1 cellular context compared by ENCODE assay signal in the genomic region with DNA sequence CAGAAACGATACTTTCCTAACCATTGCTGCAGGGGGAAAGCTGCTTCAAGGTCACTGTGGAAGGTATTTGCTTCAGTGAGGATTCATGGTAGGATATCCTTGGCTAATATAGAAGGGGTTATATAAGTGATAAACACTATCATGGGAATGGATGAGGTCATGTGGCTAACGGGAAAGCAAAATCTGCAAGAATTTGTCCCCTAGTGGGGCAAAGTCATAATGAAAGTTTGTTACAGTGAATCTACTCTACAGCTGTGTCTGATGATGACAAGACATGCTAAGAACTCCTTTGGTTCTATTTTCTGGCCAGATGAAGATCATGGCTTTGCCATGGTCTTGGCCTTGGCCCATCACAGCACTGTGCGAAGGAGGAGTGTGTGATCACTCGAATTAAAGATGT.
TF ChIP-seq lines count a peak whose summit lies in the region.

No MANE protein-coding gene starts in this region.

TF ChIP-seq in GM12878, 131 proteins besides CTCF, POLR2A, EP300 and RAD21 (continued from another document and continues in another):
- TF ChIP-seq, protein P1, sequence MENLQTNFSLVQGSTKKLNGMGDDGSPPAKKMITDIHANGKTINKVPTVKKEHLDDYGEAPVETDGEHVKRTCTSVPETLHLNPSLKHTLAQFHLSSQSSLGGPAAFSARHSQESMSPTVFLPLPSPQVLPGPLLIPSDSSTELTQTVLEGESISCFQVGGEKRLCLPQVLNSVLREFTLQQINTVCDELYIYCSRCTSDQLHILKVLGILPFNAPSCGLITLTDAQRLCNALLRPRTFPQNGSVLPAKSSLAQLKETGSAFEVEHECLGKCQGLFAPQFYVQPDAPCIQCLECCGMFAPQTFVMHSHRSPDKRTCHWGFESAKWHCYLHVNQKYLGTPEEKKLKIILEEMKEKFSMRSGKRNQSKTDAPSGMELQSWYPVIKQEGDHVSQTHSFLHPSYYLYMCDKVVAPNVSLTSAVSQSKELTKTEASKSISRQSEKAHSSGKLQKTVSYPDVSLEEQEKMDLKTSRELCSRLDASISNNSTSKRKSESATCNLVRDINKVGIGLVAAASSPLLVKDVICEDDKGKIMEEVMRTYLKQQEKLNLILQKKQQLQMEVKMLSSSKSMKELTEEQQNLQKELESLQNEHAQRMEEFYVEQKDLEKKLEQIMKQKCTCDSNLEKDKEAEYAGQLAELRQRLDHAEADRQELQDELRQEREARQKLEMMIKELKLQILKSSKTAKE (IDR thresholded peaks at IDR 0.05; ENCODE audit: low read depth, poor library complexity, severe bottlenecking): peak; percentile 34
- TF ChIP-seq MXI1 (IDR thresholded peaks at IDR 0.05; ENCODE audit: low read depth, low read length) (no peak), HCFC1 (IDR thresholded peaks at IDR 0.05; ENCODE audit: low read length) (no peak), MEF2B (IDR thresholded peaks at IDR 0.05; ENCODE audit: partially characterized antibody, poor library complexity, severe bottlenecking) (peak; percentile 38), IKZF1 (conservative IDR thresholded peaks at IDR 0.05) (peak; percentile 75), MYB (IDR thresholded peaks at IDR 0.05; ENCODE audit: borderline replicate concordance, low read depth, low read length) (no peak), NR2F1 (conservative IDR thresholded peaks at IDR 0.05) (no peak), RCOR1 (conservative IDR thresholded peaks at IDR 0.05; ENCODE audit: low read depth, low read length) (no peak), YBX1 (IDR thresholded peaks at IDR 0.05) (no peak), SUZ12 (IDR thresholded peaks at IDR 0.05; ENCODE audit: unreplicated experiment) (no peak), MEF2A (IDR thresholded peaks at IDR 0.05; ENCODE audit: insufficient read depth, low read depth, low read length) (0 out of 2 replicates have a peak, but pooled peaks have one; percentile 42), KAT2A (conservative IDR thresholded peaks at IDR 0.05; ENCODE audit: control insufficient read depth, low read depth, low read length) (no peak), TARDBP (IDR thresholded peaks at IDR 0.05; ENCODE audit: borderline replicate concordance) (no peak), HDAC6 (IDR thresholded peaks at IDR 0.05; ENCODE audit: unreplicated experiment) (no peak), SIN3A (IDR thresholded peaks at IDR 0.05; ENCODE audit: low read depth, low read length) (no peak), SREBF1 (IDR thresholded peaks at IDR 0.05; ENCODE audit: low read length) (no peak), RB1 (IDR thresholded peaks at IDR 0.05; ENCODE audit: borderline replicate concordance) (no peak), ASH2L (IDR thresholded peaks at IDR 0.05; ENCODE audit: borderline replicate concordance, low read depth) (no peak), TAF1 (IDR thresholded peaks at IDR 0.05; ENCODE audit: borderline replicate concordance, low read depth, low read length) (no peak)
- TF ChIP-seq, protein P2, sequence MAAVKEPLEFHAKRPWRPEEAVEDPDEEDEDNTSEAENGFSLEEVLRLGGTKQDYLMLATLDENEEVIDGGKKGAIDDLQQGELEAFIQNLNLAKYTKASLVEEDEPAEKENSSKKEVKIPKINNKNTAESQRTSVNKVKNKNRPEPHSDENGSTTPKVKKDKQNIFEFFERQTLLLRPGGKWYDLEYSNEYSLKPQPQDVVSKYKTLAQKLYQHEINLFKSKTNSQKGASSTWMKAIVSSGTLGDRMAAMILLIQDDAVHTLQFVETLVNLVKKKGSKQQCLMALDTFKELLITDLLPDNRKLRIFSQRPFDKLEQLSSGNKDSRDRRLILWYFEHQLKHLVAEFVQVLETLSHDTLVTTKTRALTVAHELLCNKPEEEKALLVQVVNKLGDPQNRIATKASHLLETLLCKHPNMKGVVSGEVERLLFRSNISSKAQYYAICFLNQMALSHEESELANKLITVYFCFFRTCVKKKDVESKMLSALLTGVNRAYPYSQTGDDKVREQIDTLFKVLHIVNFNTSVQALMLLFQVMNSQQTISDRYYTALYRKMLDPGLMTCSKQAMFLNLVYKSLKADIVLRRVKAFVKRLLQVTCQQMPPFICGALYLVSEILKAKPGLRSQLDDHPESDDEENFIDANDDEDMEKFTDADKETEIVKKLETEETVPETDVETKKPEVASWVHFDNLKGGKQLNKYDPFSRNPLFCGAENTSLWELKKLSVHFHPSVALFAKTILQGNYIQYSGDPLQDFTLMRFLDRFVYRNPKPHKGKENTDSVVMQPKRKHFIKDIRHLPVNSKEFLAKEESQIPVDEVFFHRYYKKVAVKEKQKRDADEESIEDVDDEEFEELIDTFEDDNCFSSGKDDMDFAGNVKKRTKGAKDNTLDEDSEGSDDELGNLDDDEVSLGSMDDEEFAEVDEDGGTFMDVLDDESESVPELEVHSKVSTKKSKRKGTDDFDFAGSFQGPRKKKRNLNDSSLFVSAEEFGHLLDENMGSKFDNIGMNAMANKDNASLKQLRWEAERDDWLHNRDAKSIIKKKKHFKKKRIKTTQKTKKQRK (IDR thresholded peaks at IDR 0.05; ENCODE audit: low read depth, low read length): no peak
- TF ChIP-seq, protein P3, sequence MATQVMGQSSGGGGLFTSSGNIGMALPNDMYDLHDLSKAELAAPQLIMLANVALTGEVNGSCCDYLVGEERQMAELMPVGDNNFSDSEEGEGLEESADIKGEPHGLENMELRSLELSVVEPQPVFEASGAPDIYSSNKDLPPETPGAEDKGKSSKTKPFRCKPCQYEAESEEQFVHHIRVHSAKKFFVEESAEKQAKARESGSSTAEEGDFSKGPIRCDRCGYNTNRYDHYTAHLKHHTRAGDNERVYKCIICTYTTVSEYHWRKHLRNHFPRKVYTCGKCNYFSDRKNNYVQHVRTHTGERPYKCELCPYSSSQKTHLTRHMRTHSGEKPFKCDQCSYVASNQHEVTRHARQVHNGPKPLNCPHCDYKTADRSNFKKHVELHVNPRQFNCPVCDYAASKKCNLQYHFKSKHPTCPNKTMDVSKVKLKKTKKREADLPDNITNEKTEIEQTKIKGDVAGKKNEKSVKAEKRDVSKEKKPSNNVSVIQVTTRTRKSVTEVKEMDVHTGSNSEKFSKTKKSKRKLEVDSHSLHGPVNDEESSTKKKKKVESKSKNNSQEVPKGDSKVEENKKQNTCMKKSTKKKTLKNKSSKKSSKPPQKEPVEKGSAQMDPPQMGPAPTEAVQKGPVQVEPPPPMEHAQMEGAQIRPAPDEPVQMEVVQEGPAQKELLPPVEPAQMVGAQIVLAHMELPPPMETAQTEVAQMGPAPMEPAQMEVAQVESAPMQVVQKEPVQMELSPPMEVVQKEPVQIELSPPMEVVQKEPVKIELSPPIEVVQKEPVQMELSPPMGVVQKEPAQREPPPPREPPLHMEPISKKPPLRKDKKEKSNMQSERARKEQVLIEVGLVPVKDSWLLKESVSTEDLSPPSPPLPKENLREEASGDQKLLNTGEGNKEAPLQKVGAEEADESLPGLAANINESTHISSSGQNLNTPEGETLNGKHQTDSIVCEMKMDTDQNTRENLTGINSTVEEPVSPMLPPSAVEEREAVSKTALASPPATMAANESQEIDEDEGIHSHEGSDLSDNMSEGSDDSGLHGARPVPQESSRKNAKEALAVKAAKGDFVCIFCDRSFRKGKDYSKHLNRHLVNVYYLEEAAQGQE (IDR thresholded peaks at IDR 0.05; ENCODE audit: low read depth, low read length): no peak
- TF ChIP-seq, protein P4, sequence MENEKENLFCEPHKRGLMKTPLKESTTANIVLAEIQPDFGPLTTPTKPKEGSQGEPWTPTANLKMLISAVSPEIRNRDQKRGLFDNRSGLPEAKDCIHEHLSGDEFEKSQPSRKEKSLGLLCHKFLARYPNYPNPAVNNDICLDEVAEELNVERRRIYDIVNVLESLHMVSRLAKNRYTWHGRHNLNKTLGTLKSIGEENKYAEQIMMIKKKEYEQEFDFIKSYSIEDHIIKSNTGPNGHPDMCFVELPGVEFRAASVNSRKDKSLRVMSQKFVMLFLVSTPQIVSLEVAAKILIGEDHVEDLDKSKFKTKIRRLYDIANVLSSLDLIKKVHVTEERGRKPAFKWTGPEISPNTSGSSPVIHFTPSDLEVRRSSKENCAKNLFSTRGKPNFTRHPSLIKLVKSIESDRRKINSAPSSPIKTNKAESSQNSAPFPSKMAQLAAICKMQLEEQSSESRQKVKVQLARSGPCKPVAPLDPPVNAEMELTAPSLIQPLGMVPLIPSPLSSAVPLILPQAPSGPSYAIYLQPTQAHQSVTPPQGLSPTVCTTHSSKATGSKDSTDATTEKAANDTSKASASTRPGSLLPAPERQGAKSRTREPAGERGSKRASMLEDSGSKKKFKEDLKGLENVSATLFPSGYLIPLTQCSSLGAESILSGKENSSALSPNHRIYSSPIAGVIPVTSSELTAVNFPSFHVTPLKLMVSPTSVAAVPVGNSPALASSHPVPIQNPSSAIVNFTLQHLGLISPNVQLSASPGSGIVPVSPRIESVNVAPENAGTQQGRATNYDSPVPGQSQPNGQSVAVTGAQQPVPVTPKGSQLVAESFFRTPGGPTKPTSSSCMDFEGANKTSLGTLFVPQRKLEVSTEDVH (IDR thresholded peaks at IDR 0.05; ENCODE audit: low read depth, partially characterized antibody): no peak
- TF ChIP-seq, protein P5, sequence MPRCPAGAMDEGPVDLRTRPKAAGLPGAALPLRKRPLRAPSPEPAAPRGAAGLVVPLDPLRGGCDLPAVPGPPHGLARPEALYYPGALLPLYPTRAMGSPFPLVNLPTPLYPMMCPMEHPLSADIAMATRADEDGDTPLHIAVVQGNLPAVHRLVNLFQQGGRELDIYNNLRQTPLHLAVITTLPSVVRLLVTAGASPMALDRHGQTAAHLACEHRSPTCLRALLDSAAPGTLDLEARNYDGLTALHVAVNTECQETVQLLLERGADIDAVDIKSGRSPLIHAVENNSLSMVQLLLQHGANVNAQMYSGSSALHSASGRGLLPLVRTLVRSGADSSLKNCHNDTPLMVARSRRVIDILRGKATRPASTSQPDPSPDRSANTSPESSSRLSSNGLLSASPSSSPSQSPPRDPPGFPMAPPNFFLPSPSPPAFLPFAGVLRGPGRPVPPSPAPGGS (IDR thresholded peaks at IDR 0.05; ENCODE audit: borderline replicate concordance, insufficient read depth, low read depth, low read length, poor library complexity, severe bottlenecking): peak; percentile 81
- TF ChIP-seq, protein P6, sequence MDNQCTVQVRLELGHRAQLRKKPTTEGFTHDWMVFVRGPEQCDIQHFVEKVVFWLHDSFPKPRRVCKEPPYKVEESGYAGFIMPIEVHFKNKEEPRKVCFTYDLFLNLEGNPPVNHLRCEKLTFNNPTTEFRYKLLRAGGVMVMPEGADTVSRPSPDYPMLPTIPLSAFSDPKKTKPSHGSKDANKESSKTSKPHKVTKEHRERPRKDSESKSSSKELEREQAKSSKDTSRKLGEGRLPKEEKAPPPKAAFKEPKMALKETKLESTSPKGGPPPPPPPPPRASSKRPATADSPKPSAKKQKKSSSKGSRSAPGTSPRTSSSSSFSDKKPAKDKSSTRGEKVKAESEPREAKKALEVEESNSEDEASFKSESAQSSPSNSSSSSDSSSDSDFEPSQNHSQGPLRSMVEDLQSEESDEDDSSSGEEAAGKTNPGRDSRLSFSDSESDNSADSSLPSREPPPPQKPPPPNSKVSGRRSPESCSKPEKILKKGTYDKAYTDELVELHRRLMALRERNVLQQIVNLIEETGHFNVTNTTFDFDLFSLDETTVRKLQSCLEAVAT (IDR thresholded peaks at IDR 0.05): no peak
- TF ChIP-seq, protein P7, sequence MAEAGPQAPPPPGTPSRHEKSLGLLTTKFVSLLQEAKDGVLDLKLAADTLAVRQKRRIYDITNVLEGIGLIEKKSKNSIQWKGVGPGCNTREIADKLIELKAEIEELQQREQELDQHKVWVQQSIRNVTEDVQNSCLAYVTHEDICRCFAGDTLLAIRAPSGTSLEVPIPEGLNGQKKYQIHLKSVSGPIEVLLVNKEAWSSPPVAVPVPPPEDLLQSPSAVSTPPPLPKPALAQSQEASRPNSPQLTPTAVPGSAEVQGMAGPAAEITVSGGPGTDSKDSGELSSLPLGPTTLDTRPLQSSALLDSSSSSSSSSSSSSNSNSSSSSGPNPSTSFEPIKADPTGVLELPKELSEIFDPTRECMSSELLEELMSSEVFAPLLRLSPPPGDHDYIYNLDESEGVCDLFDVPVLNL (IDR thresholded peaks at IDR 0.05; ENCODE audit: low read depth, low read length): no peak
- TF ChIP-seq, protein P8, sequence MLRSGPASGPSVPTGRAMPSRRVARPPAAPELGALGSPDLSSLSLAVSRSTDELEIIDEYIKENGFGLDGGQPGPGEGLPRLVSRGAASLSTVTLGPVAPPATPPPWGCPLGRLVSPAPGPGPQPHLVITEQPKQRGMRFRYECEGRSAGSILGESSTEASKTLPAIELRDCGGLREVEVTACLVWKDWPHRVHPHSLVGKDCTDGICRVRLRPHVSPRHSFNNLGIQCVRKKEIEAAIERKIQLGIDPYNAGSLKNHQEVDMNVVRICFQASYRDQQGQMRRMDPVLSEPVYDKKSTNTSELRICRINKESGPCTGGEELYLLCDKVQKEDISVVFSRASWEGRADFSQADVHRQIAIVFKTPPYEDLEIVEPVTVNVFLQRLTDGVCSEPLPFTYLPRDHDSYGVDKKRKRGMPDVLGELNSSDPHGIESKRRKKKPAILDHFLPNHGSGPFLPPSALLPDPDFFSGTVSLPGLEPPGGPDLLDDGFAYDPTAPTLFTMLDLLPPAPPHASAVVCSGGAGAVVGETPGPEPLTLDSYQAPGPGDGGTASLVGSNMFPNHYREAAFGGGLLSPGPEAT (IDR thresholded peaks at IDR 0.05; ENCODE audit: low read depth): no peak
- TF ChIP-seq, protein P9, sequence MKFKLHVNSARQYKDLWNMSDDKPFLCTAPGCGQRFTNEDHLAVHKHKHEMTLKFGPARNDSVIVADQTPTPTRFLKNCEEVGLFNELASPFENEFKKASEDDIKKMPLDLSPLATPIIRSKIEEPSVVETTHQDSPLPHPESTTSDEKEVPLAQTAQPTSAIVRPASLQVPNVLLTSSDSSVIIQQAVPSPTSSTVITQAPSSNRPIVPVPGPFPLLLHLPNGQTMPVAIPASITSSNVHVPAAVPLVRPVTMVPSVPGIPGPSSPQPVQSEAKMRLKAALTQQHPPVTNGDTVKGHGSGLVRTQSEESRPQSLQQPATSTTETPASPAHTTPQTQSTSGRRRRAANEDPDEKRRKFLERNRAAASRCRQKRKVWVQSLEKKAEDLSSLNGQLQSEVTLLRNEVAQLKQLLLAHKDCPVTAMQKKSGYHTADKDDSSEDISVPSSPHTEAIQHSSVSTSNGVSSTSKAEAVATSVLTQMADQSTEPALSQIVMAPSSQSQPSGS (IDR thresholded peaks at IDR 0.05; ENCODE audit: low read length): peak; percentile 94
- TF ChIP-seq, protein P10, sequence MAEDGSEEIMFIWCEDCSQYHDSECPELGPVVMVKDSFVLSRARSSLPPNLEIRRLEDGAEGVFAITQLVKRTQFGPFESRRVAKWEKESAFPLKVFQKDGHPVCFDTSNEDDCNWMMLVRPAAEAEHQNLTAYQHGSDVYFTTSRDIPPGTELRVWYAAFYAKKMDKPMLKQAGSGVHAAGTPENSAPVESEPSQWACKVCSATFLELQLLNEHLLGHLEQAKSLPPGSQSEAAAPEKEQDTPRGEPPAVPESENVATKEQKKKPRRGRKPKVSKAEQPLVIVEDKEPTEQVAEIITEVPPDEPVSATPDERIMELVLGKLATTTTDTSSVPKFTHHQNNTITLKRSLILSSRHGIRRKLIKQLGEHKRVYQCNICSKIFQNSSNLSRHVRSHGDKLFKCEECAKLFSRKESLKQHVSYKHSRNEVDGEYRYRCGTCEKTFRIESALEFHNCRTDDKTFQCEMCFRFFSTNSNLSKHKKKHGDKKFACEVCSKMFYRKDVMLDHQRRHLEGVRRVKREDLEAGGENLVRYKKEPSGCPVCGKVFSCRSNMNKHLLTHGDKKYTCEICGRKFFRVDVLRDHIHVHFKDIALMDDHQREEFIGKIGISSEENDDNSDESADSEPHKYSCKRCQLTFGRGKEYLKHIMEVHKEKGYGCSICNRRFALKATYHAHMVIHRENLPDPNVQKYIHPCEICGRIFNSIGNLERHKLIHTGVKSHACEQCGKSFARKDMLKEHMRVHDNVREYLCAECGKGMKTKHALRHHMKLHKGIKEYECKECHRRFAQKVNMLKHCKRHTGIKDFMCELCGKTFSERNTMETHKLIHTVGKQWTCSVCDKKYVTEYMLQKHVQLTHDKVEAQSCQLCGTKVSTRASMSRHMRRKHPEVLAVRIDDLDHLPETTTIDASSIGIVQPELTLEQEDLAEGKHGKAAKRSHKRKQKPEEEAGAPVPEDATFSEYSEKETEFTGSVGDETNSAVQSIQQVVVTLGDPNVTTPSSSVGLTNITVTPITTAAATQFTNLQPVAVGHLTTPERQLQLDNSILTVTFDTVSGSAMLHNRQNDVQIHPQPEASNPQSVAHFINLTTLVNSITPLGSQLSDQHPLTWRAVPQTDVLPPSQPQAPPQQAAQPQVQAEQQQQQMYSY (CRISPR knock-in tag; IDR thresholded peaks at IDR 0.05): no peak
